ENCODE assay signal across 25 cellular contexts in genomic region chr6:104484626-104485025, GRCh38.
"Had no signal": no experiment of that assay in that cellular context is flagged by ENCODE, and none has a peak within 500 bp of the region (broad histone marks: within the 10 kb centered on the region; RNA-seq: fewer than 3 reads in every experiment).

No MANE protein-coding gene starts in this region.

- DNase-seq: activated B cell treated with CpG ODN at 0.5 μM for 24 hours; activated CD4-positive, alpha-beta memory T cell treated with anti-CD3 and anti-CD28 coated beads for 36 hours; activated CD4-positive, alpha-beta T cell treated with anti-CD3 and anti-CD28 coated beads for 4 hours; activated CD4-positive, alpha-beta T cell treated with anti-CD3 and anti-CD28 coated beads, Interleukin-2, amount 50 U/mL, for 1 hour; activated CD4-positive, CD25-positive, alpha-beta regulatory T cell treated with anti-CD3 and anti-CD28 coated beads, Interleukin-2, amount 50 U/mL, for 72 hours; activated CD8-positive, alpha-beta memory T cell treated with anti-CD3 and anti-CD28 coated beads, Interleukin-2, amount 50 U/mL, for 4 hours; activated effector memory CD4-positive, alpha-beta T cell treated with Interleukin-2 at 50 U/mL for 16 hours; activated naive CD4-positive, alpha-beta T cell treated with anti-CD3 and anti-CD28 coated beads, Interleukin-2, amount 10 ng/mL, durations not matched to agents 7 days and 5 days; activated naive CD8-positive, alpha-beta T cell treated with anti-CD3 and anti-CD28 coated beads, Interleukin-2, amount 50 U/mL, for 24 hours; activated T-cell treated with anti-CD3 and anti-CD28 coated beads, Interleukin-2, amount 50 U/mL, for 48 hours; anterior cingulate cortex; NCI-H1105; NCI-H1417 treated with DMSO at 0.1 percent for 48 hours; NCI-H1694 treated with DMSO at 0.1 percent for 48 hours; NCI-H2029; NCI-H2171 treated with DMSO at 0.1 percent for 48 hours; NCI-H2227 treated with DMSO at 0.1 percent for 48 hours; NCI-H524 treated with DMSO at 0.1 percent for 48 hours; NCI-H82; PC-9; SIG-M5; SW 1271; T-helper 1 cell; T-helper 2 cell; T-helper 9 cell had no signal
